8 cellular contexts compared by ENCODE assay signal in the genomic region with DNA sequence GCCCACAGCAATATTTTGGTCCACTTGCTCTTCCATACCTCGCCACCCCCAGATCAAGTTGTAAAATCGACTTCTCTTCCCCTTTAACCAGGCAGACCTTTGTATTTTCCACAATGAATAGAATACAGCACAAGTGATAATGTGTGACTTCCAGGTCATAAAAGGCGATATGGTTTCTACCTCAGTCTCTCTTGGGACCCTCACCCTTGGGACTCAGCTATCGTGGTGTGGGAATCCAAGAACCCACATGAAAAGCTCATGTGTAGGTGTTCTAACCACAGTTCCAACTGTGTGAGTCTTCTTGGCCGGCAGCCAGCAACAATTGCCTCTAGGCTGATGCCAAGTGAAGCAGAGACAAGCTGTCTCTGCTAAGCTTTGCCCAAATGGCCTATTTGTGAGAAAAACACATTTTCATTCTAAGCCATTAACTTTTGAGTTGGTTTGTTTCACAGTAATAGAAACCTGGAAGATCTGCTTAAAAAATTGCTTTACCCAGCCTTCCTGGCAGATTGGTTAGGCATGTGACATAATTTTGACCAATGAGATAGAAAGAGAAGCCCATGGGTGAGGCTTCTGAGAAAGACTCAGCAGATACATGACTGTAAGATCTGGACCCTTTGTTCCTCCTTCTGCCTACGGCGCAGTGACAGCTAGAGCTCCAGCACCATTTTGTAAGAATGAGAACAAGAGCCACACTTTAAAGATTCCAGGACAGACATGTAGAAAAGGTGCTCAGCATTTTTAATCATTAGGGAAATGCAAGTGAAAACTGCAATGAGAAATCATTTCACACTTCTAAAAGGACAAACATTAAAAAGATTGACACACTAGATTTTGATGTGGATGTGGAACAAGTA. TPM values are rescaled to one million over a fixed set of nuclear protein-coding genes. Genes with fewer than 3 reads are reported as not detected.
DNase-seq lines count a peak whose midpoint lies in the region; ATAC-seq lines count a peak whose summit lies in the region.

No MANE protein-coding gene starts in this region.

- peak; percentile 70 to 83 for ATAC-seq in CD4-positive, CD25-positive, alpha-beta regulatory T cell (ENCODE audit: low read depth in 2 of 2)
- ATAC-seq in GM19328 (IDR thresholded peaks at IDR 0.05; ENCODE audit: unreplicated experiment) (peak; percentile 86), HG03280 (IDR thresholded peaks at IDR 0.05; ENCODE audit: unreplicated experiment) (peak; percentile 82)

- peaks cover 25% of the 10 kb centered on the region for H3K27me3 Mint-ChIP-seq in CD4-positive, CD25-positive, alpha-beta regulatory T cell
- no peaks in the 10 kb centered on the region for H3K27me3 Mint-ChIP-seq in activated naive CD4-positive, alpha-beta T cell treated with anti-CD3 and anti-CD28 coated beads, Interleukin-2, amount 50 U/mL, for 24 hours
- peaks cover 24% of the 10 kb centered on the region for H3K27me3 Mint-ChIP-seq in stimulated activated naive CD8-positive, alpha-beta T cell treated with anti-CD3 and anti-CD28 coated beads, Interleukin-15, Interleukin-2, amounts not matched to agents 100 ng/mL and 50 ng/mL, for 24 hours

- no peaks in the 10 kb centered on the region for H3K27me3 ChIP-seq in CD4-positive, CD25-positive, alpha-beta regulatory T cell (ENCODE audit: control insufficient read depth, insufficient read depth, low read length)

- peaks cover 8% of the 10 kb centered on the region for H3K4me1 ChIP-seq in CD4-positive, CD25-positive, alpha-beta regulatory T cell (ENCODE audit: control insufficient read depth, insufficient read depth, low read length, poor library complexity, severe bottlenecking)

- no peak overlapping the region for H3K27ac ChIP-seq in CD4-positive, CD25-positive, alpha-beta regulatory T cell (ENCODE audit: insufficient read depth, low read length, poor library complexity, severe bottlenecking)

- peak overlapping the region in 1 of 3 donors; percentile 75 for H3K27ac Mint-ChIP-seq in CD4-positive, CD25-positive, alpha-beta regulatory T cell
- peak overlapping the region; percentile 69 for H3K27ac Mint-ChIP-seq in activated naive CD4-positive, alpha-beta T cell treated with anti-CD3 and anti-CD28 coated beads, Interleukin-2, amount 50 U/mL, for 24 hours
- H3K27ac Mint-ChIP-seq in stimulated activated naive CD8-positive, alpha-beta T cell treated with anti-CD3 and anti-CD28 coated beads, Interleukin-15, Interleukin-2, amounts not matched to agents 100 ng/mL and 50 ng/mL, for 24 hours = peak overlapping the region; percentile 75

- H3K4me3 ChIP-seq in CD4-positive, CD25-positive, alpha-beta regulatory T cell (ENCODE audit: low read depth, low read length) = peak overlapping the region; percentile 9

- H3K9me3 ChIP-seq in CD4-positive, CD25-positive, alpha-beta regulatory T cell (ENCODE audit: control insufficient read depth in 2 of 2, low read length in 2 of 2) = no peaks in the 10 kb centered on the region

- peaks cover 0 to 15% (median 11%) of the 10 kb centered on the region in 4 donors for H3K4me1 Mint-ChIP-seq in CD4-positive, CD25-positive, alpha-beta regulatory T cell
- peaks cover 18% of the 10 kb centered on the region for H3K4me1 Mint-ChIP-seq in activated naive CD4-positive, alpha-beta T cell treated with anti-CD3 and anti-CD28 coated beads, Interleukin-2, amount 50 U/mL, for 24 hours
- peaks cover 14% of the 10 kb centered on the region for H3K4me1 Mint-ChIP-seq in stimulated activated naive CD8-positive, alpha-beta T cell treated with anti-CD3 and anti-CD28 coated beads, Interleukin-15, Interleukin-2, amounts not matched to agents 100 ng/mL and 50 ng/mL, for 24 hours (ENCODE audit: low read depth)

- peak; percentile 35 to 67 (median 57) for DNase-seq in CD4-positive, CD25-positive, alpha-beta regulatory T cell
- peak; percentile 82 for DNase-seq in RPMI7951 (ENCODE audit: low read depth)
- peak; percentile 58 for DNase-seq in medulla oblongata (ENCODE audit: extremely low spot score)
- DNase-seq in NCI-H1048 (lab: John Stamatoyannopoulos, UW) = no peak

- H3K9me3 Mint-ChIP-seq in CD4-positive, CD25-positive, alpha-beta regulatory T cell = no peaks in the 10 kb centered on the region
- no peaks in the 10 kb centered on the region for H3K9me3 Mint-ChIP-seq in activated naive CD4-positive, alpha-beta T cell treated with anti-CD3 and anti-CD28 coated beads, Interleukin-2, amount 50 U/mL, for 24 hours
- no peaks in the 10 kb centered on the region for H3K9me3 Mint-ChIP-seq in stimulated activated naive CD8-positive, alpha-beta T cell treated with anti-CD3 and anti-CD28 coated beads, Interleukin-15, Interleukin-2, amounts not matched to agents 100 ng/mL and 50 ng/mL, for 24 hours

- no peaks in the 10 kb centered on the region for H3K36me3 ChIP-seq in CD4-positive, CD25-positive, alpha-beta regulatory T cell (ENCODE audit: control insufficient read depth, insufficient read depth, low read length)

- no peaks in the 10 kb centered on the region for H3K36me3 Mint-ChIP-seq in CD4-positive, CD25-positive, alpha-beta regulatory T cell
- H3K36me3 Mint-ChIP-seq in activated naive CD4-positive, alpha-beta T cell treated with anti-CD3 and anti-CD28 coated beads, Interleukin-2, amount 50 U/mL, for 24 hours = no peaks in the 10 kb centered on the region
- H3K36me3 Mint-ChIP-seq in stimulated activated naive CD8-positive, alpha-beta T cell treated with anti-CD3 and anti-CD28 coated beads, Interleukin-15, Interleukin-2, amounts not matched to agents 100 ng/mL and 50 ng/mL, for 24 hours (ENCODE audit: low read depth) = no peaks in the 10 kb centered on the region

- peak overlapping the region in 3 of 4 donors; percentile 9 to 69 (median 56) for H3K4me3 Mint-ChIP-seq in CD4-positive, CD25-positive, alpha-beta regulatory T cell
- peak overlapping the region; percentile 77 for H3K4me3 Mint-ChIP-seq in activated naive CD4-positive, alpha-beta T cell treated with anti-CD3 and anti-CD28 coated beads, Interleukin-2, amount 50 U/mL, for 24 hours
- H3K4me3 Mint-ChIP-seq in stimulated activated naive CD8-positive, alpha-beta T cell treated with anti-CD3 and anti-CD28 coated beads, Interleukin-15, Interleukin-2, amounts not matched to agents 100 ng/mL and 50 ng/mL, for 24 hours = peak overlapping the region; percentile 53

RNA-seq across cellular contexts. Expression of a gene that starts 18.3 kb away (rescaled TPM):
- 63.2 TPM for total RNA-seq in CD4-positive, CD25-positive, alpha-beta regulatory T cell
- polyA plus RNA-seq in CD4-positive, CD25-positive, alpha-beta regulatory T cell = 10 to 100 TPM; 37.6 to 51.8 (median 48.5) TPM
- 16.1 and 18.3 TPM in 2 replicates for total RNA-seq in RPMI7951 (2014; rRNA removed; shearing (Covaris generic))

RNA-seq across cellular contexts. Expression of a gene that starts 43.5 kb away (rescaled TPM):
- 19.6 TPM for total RNA-seq in CD4-positive, CD25-positive, alpha-beta regulatory T cell
- 10 to 100 TPM in 3 of 4 donors, 1 to 10 TPM in 1; 9.0 to 17.2 (median 12.3) TPM for polyA plus RNA-seq in CD4-positive, CD25-positive, alpha-beta regulatory T cell
- total RNA-seq in RPMI7951 (2014; rRNA removed; shearing (Covaris generic)) = 44.2 and 54.1 TPM in 2 replicates
